Comparison of ENCODE assay signal across 17 cellular contexts in genomic region chr12:19068137-19068536, GRCh38.
DNase-seq lines count a peak whose midpoint lies in the region; ATAC-seq and TF ChIP-seq lines count a peak whose summit lies in the region.
"Had no signal": no experiment of that assay in that cellular context is flagged by ENCODE, and none has a peak within 500 bp of the region (broad histone marks: within the 10 kb centered on the region; RNA-seq: fewer than 3 reads in every experiment).

No MANE protein-coding gene starts in this region.

- CTCF ChIA-PET in HEK293 (lab: Yijun Ruan, JAX), result no interaction called here

- no peak overlapping the region for H3K23ac ChIP-seq in mesenchymal stem cell (ENCODE audit: low read length in 2 of 2)

- no peaks in the 10 kb centered on the region for H3K4me1 Mint-ChIP-seq in osteocyte (ENCODE audit: unreplicated experiment)

- no peak overlapping the region for H2BK120ac ChIP-seq in mesenchymal stem cell (ENCODE audit: low read depth, low read length)

- H3K36me3 ChIP-seq in HEK293 (ENCODE audit: control insufficient read depth in 2 of 2, insufficient read depth in 1 of 2, low read length in 2 of 2), result no peaks in the 10 kb centered on the region
- H3K36me3 ChIP-seq in mesenchymal stem cell (ENCODE audit: control insufficient read depth in 1 of 2, insufficient read depth in 2 of 2, low read depth in 1 of 2, low read length in 2 of 2), result no peaks in the 10 kb centered on the region

- H3K4me3 Mint-ChIP-seq in osteocyte (ENCODE audit: unreplicated experiment), result no peak overlapping the region
- H3K4me3 Mint-ChIP-seq: CD4-positive, alpha-beta T cell; GM23338; HFFc6 had no signal

- H3K27ac ChIP-seq in HEK293 (ENCODE audit: extremely low read depth, low read depth, low read length) (no peak overlapping the region), mesenchymal stem cell (ENCODE audit: low read length, poor library complexity, severe bottlenecking) (no peak overlapping the region)
- H3K27ac ChIP-seq: C4-2B had no signal

- H3K79me1 ChIP-seq in mesenchymal stem cell (replicated peaks; ENCODE audit: low read length, poor library complexity, severe bottlenecking), result no peaks in the 10 kb centered on the region

- H2AK5ac ChIP-seq in mesenchymal stem cell (ENCODE audit: low read length, severe bottlenecking), result no peak overlapping the region

- H2BK5ac ChIP-seq in mesenchymal stem cell (ENCODE audit: low read depth, low read length, poor library complexity, severe bottlenecking), result no peak overlapping the region

- H3K9me3 ChIP-seq in HEK293 (ENCODE audit: control insufficient read depth, insufficient read depth, low read depth, low read length), result no peaks in the 10 kb centered on the region
- H3K9me3 ChIP-seq in mesenchymal stem cell (ENCODE audit: control insufficient read depth, low read length), result no peaks in the 10 kb centered on the region
- H3K9me3 ChIP-seq: Caco-2 had no signal

- H3K27me3 Mint-ChIP-seq in osteocyte (ENCODE audit: unreplicated experiment), result no peaks in the 10 kb centered on the region
- H3K27me3 Mint-ChIP-seq: CD4-positive, alpha-beta T cell had no signal

- no peak overlapping the region for H3K4me2 ChIP-seq in mesenchymal stem cell (ENCODE audit: low read length, poor library complexity, severe bottlenecking)
- H3K4me2 ChIP-seq: GM23338 had no signal

- no peak overlapping the region for H2BK15ac ChIP-seq in mesenchymal stem cell (ENCODE audit: low read depth, poor library complexity, severe bottlenecking)

- TF ChIP-seq CTCF in HEK293 (tag by site-specific recombination; IDR thresholded peaks at IDR 0.05) (no peak), osteocyte (IDR thresholded peaks at IDR 0.05) (no peak)

- peak; percentile 40 for DNase-seq in NCI-H82 (lab: John Stamatoyannopoulos, UW)
- no peak for DNase-seq in NCI-H82 treated with DMSO at 0.1 percent for 48 hours (lab: John Stamatoyannopoulos, UW; ENCODE audit: unreplicated experiment)
- peak; percentile 8 for DNase-seq in LHCN-M2 (ENCODE audit: low read depth)
- peak; percentile 15 for DNase-seq in mesenchymal stem cell
- DNase-seq in osteocyte (ENCODE audit: extremely low spot score, unreplicated experiment), result no peak
- DNase-seq: AML-193; Caco-2; CD4-positive, alpha-beta T cell; DMS79 treated with DMSO at 0.1 percent for 48 hours; GF-D8; HCEC 1CT; HFFc6 had no signal

- H3K4me3 ChIP-seq in HEK293 (ENCODE audit: low read depth, low read length) (no peak overlapping the region), mesenchymal stem cell (ENCODE audit: insufficient read depth in 1 of 2, low read depth in 1 of 2, low read length in 2 of 2) (no peak overlapping the region)
- H3K4me3 ChIP-seq: GM23338 had no signal

- POLR2A ChIA-PET in HEK293 (lab: Yijun Ruan, JAX), result interaction anchor here (0.6 kb wide), 1 partner anchor 371 kb away, joined by 7 read pairs; the partner anchor contains the start of gene AEBP2

- H4K91ac ChIP-seq in mesenchymal stem cell (ENCODE audit: low read length), result no peak overlapping the region

- H2AFZ ChIP-seq in mesenchymal stem cell (ENCODE audit: low read depth, low read length), result no peak overlapping the region
- H2AFZ ChIP-seq: GM23338 had no signal

- no peak overlapping the region for H2BK12ac ChIP-seq in mesenchymal stem cell (ENCODE audit: low read length in 2 of 2)

- no peak for ATAC-seq in HG02884 (IDR thresholded peaks at IDR 0.05; ENCODE audit: unreplicated experiment)
- ATAC-seq in HG03095 (IDR thresholded peaks at IDR 0.05; ENCODE audit: unreplicated experiment), result no peak
- ATAC-seq: GM23338 had no signal

- H3K27ac Mint-ChIP-seq in osteocyte (ENCODE audit: unreplicated experiment), result no peak overlapping the region
- H3K27ac Mint-ChIP-seq: CD4-positive, alpha-beta T cell; GM23338; HFFc6 had no signal

- H3K9ac ChIP-seq in mesenchymal stem cell (ENCODE audit: low read length), result no peak overlapping the region

- no peak overlapping the region for H3K18ac ChIP-seq in mesenchymal stem cell (ENCODE audit: low read depth in 1 of 2, low read length in 2 of 2)

- no peak overlapping the region for H3K4ac ChIP-seq in mesenchymal stem cell (ENCODE audit: low read depth in 1 of 2, low read length in 2 of 2)

- no CpG with 5 or more reads among the region's 1 CpG for WGBS in mesenchymal stem cell

- no peaks in the 10 kb centered on the region for H3K36me3 Mint-ChIP-seq in osteocyte (ENCODE audit: unreplicated experiment)

- H4K8ac ChIP-seq in mesenchymal stem cell (ENCODE audit: low read length), result no peak overlapping the region

- H3K27me3 ChIP-seq in mesenchymal stem cell (ENCODE audit: control insufficient read depth in 1 of 2, insufficient read depth in 1 of 2, low read length in 2 of 2), result no peaks in the 10 kb centered on the region

- no peak overlapping the region for H3K14ac ChIP-seq in mesenchymal stem cell (ENCODE audit: low read length in 2 of 2)

- H3K4me1 ChIP-seq in HEK293 (ENCODE audit: control insufficient read depth, insufficient read depth, low read length), result no peaks in the 10 kb centered on the region
- peaks cover 1% of the 10 kb centered on the region for H3K4me1 ChIP-seq in mesenchymal stem cell (ENCODE audit: control insufficient read depth, insufficient read depth, low read depth, low read length)

- no peaks in the 10 kb centered on the region for H3K9me3 Mint-ChIP-seq in osteocyte (ENCODE audit: unreplicated experiment)
- H3K9me3 Mint-ChIP-seq: CD4-positive, alpha-beta T cell; HFFc6 had no signal

TF ChIP-seq in HEK293, 187 proteins besides CTCF, POLR2A, EP300 and RAD21:
- TF ChIP-seq ZNF830 (tag by site-specific recombination; IDR thresholded peaks at IDR 0.05; ENCODE audit: low read depth), result peak; percentile 21; the same call in 1 of the 2 replicates
- no peak for TF ChIP-seq ZNF707 (tag by site-specific recombination; IDR thresholded peaks at IDR 0.05)

Comparison
In these comparisons a context has a peak if more than half of its experiments do, and no peak if none do; other contexts are left out.
1. DNase-seq: peak in NCI-H82 (single experiment), LHCN-M2 (single experiment) and mesenchymal stem cell (single experiment); none in NCI-H82 treated with DMSO at 0.1 percent for 48 hours (single experiment) and osteocyte (single experiment).